In the genomic region with DNA sequence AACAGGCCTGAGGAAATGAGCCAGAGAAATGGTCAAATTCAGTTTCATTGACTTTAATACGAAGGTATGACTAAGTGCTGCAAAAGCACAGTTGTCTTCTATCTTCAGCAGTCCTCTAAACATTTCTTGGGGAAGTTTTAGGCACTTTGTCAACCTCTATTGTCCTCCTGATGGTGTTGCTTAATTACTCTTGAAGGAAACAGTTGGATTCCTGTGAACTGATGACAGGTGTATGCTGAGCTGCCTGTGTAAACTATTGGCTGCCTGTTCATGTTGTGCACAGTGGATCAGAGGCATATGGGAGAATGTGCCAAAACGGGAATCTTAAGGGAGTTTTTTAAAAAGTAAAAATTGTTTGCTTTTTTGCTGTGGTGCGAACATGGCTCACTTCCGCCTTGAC, we compare ENCODE assay signal across 13 cellular contexts.
A peak's percentile ranks its signal among the peaks of the same experiment; 100 is the strongest.
DNase-seq lines count a peak whose midpoint lies in the region; ATAC-seq and TF ChIP-seq lines count a peak whose summit lies in the region.
"Had no signal": no experiment of that assay in that cellular context is flagged by ENCODE, and none has a peak within 500 bp of the region (broad histone marks: within the 10 kb centered on the region; RNA-seq: fewer than 3 reads in every experiment).

No MANE protein-coding gene starts in this region.

- ATAC-seq in upper lobe of right lung, result peak; percentile 61
- no peak for ATAC-seq in HG03439 (IDR thresholded peaks at IDR 0.05; ENCODE audit: unreplicated experiment)
- ATAC-seq: GM12878, HCT116 had no signal

- H3K9ac ChIP-seq in HUES48 (ENCODE audit: low read depth, low read length) (no peak overlapping the region), neural cell (ENCODE audit: low read length) (no peak overlapping the region), Karpas-422 (ENCODE audit: low read length) (no peak overlapping the region)
- H3K9ac ChIP-seq: GM23248 had no signal

- H3K79me2 ChIP-seq in neural cell (replicated peaks; ENCODE audit: insufficient read depth, low read length) (peaks cover 28% of the 10 kb centered on the region), Karpas-422 (ENCODE audit: low read length) (no peaks in the 10 kb centered on the region)

- H3F3A ChIP-seq in neural cell (ENCODE audit: insufficient read depth, low read length, poor library complexity, severe bottlenecking), result peaks cover 6% of the 10 kb centered on the region

- TF ChIP-seq EP300 in neural cell (conservative IDR thresholded peaks at IDR 0.05; ENCODE audit: poor library complexity, severe bottlenecking), result no peak

- no peak for TF ChIP-seq RAD21 in neural cell (conservative IDR thresholded peaks at IDR 0.05)

- H3K4me3 ChIP-seq in HUES48 (ENCODE audit: low read depth, low read length), result no peak overlapping the region
- peak overlapping the region; percentile 50 for H3K4me3 ChIP-seq in neural cell (ENCODE audit: low read length)
- no peak overlapping the region for H3K4me3 ChIP-seq in upper lobe of right lung
- H3K4me3 ChIP-seq in Karpas-422 (ENCODE audit: low read length), result no peak overlapping the region
- H3K4me3 ChIP-seq: GM12878, GM23248 had no signal

- H3K4me2 ChIP-seq in neural cell (ENCODE audit: low read length) (no peak overlapping the region), Karpas-422 (ENCODE audit: low read depth, low read length, poor library complexity, severe bottlenecking) (no peak overlapping the region)

- H3K9me3 ChIP-seq in HUES48 (ENCODE audit: control insufficient read depth, insufficient read depth, low read length) (no peaks in the 10 kb centered on the region), neural cell (ENCODE audit: low read length) (no peaks in the 10 kb centered on the region), upper lobe of right lung (no peaks in the 10 kb centered on the region), Karpas-422 (ENCODE audit: low read length) (no peaks in the 10 kb centered on the region)
- H3K9me3 ChIP-seq: Caco-2 had no signal

- H3K27ac ChIP-seq in HUES48 (ENCODE audit: low read depth, low read length) (peak overlapping the region; percentile 21), neural cell (ENCODE audit: low read length) (peak overlapping the region; percentile 83), upper lobe of right lung (no peak overlapping the region), Karpas-422 (ENCODE audit: low read length) (no peak overlapping the region)
- H3K27ac ChIP-seq: GM23248 had no signal

- peak; percentile 50 for DNase-seq in cerebellar cortex (ENCODE audit: low spot score)
- no peak for DNase-seq in upper lobe of right lung
- no peak for DNase-seq in hippocampal formation (lab: John Stamatoyannopoulos, UW)
- no peak for DNase-seq in Karpas-422
- DNase-seq: Caco-2; CD8-positive, alpha-beta memory T cell; DND-41; GM23248 had no signal

- H3K36me3 ChIP-seq in HUES48 (ENCODE audit: control insufficient read depth, insufficient read depth, low read length) (no peaks in the 10 kb centered on the region), neural cell (ENCODE audit: insufficient read depth, low read length) (no peaks in the 10 kb centered on the region), upper lobe of right lung (no peaks in the 10 kb centered on the region), Karpas-422 (ENCODE audit: insufficient read depth, low read length) (no peaks in the 10 kb centered on the region)

- TF ChIP-seq CTCF in neural cell (IDR thresholded peaks at IDR 0.05; ENCODE audit: poor library complexity, severe bottlenecking), result no peak
- no peak for TF ChIP-seq CTCF in upper lobe of right lung (IDR thresholded peaks at IDR 0.05)

- intact Hi-C loops in upper lobe of right lung (cut with DNase I), result no loop called here

- H2AFZ ChIP-seq in neural cell (ENCODE audit: low read depth, low read length), result no peak overlapping the region
- no peak overlapping the region for H2AFZ ChIP-seq in Karpas-422 (ENCODE audit: low read length)
- H2AFZ ChIP-seq: GM23248 had no signal

- H3K9me2 ChIP-seq in neural cell (ENCODE audit: insufficient read depth, low read length) (no peaks in the 10 kb centered on the region), Karpas-422 (replicated peaks; ENCODE audit: insufficient read depth, low read length) (no peaks in the 10 kb centered on the region)

- H3K27me3 ChIP-seq in HUES48 (ENCODE audit: control insufficient read depth, insufficient read depth, low read length), result no peaks in the 10 kb centered on the region
- H3K27me3 ChIP-seq in neural cell (ENCODE audit: insufficient read depth, low read depth, low read length), result no peaks in the 10 kb centered on the region
- H3K27me3 ChIP-seq in upper lobe of right lung, result no peaks in the 10 kb centered on the region
- no peaks in the 10 kb centered on the region for H3K27me3 ChIP-seq in Karpas-422 (ENCODE audit: low read length)

- H3K4me1 ChIP-seq in HUES48 (ENCODE audit: control insufficient read depth, insufficient read depth, low read length), result peaks cover 27% of the 10 kb centered on the region
- peaks cover 18% of the 10 kb centered on the region for H3K4me1 ChIP-seq in upper lobe of right lung
- peaks cover 74% of the 10 kb centered on the region for H3K4me1 ChIP-seq in Karpas-422 (ENCODE audit: low read length)

- H4K20me1 ChIP-seq in neural cell (ENCODE audit: insufficient read depth), result no peaks in the 10 kb centered on the region
- H4K20me1 ChIP-seq in Karpas-422 (ENCODE audit: insufficient read depth, low read depth, low read length), result no peaks in the 10 kb centered on the region

TF ChIP-seq in neural cell, 6 proteins besides CTCF, POLR2A, EP300 and RAD21:
- TF ChIP-seq MXI1 (conservative IDR thresholded peaks at IDR 0.05; ENCODE audit: poor library complexity, severe bottlenecking) (no peak), TAF1 (IDR thresholded peaks at IDR 0.05; ENCODE audit: low read depth) (no peak), SMC3 (conservative IDR thresholded peaks at IDR 0.05; ENCODE audit: poor library complexity) (no peak), EZH2 (IDR thresholded peaks at IDR 0.05; ENCODE audit: borderline replicate concordance, insufficient read depth, low read length, poor library complexity, severe bottlenecking) (no peak), POLR2AphosphoS5 (IDR thresholded peaks at IDR 0.05) (no peak)
- TF ChIP-seq, protein P1, sequence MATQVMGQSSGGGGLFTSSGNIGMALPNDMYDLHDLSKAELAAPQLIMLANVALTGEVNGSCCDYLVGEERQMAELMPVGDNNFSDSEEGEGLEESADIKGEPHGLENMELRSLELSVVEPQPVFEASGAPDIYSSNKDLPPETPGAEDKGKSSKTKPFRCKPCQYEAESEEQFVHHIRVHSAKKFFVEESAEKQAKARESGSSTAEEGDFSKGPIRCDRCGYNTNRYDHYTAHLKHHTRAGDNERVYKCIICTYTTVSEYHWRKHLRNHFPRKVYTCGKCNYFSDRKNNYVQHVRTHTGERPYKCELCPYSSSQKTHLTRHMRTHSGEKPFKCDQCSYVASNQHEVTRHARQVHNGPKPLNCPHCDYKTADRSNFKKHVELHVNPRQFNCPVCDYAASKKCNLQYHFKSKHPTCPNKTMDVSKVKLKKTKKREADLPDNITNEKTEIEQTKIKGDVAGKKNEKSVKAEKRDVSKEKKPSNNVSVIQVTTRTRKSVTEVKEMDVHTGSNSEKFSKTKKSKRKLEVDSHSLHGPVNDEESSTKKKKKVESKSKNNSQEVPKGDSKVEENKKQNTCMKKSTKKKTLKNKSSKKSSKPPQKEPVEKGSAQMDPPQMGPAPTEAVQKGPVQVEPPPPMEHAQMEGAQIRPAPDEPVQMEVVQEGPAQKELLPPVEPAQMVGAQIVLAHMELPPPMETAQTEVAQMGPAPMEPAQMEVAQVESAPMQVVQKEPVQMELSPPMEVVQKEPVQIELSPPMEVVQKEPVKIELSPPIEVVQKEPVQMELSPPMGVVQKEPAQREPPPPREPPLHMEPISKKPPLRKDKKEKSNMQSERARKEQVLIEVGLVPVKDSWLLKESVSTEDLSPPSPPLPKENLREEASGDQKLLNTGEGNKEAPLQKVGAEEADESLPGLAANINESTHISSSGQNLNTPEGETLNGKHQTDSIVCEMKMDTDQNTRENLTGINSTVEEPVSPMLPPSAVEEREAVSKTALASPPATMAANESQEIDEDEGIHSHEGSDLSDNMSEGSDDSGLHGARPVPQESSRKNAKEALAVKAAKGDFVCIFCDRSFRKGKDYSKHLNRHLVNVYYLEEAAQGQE (IDR thresholded peaks at IDR 0.05; ENCODE audit: borderline replicate concordance), result no peak

Comparison
In these comparisons a context has a peak if more than half of its experiments do, and no peak if none do; other contexts are left out.
1. H3K27ac ChIP-seq: peak in HUES48 (single experiment) and neural cell (single experiment); none in upper lobe of right lung (single experiment) and Karpas-422 (single experiment).